Comparison of ENCODE assay signal across 12 cellular contexts in genomic region chr21:46431884-46432488, GRCh38. TPM values are rescaled to one million over a fixed set of nuclear protein-coding genes. Genes with fewer than 3 reads are reported as not detected.
DNase-seq lines count a peak whose midpoint lies in the region; ATAC-seq and TF ChIP-seq lines count a peak whose summit lies in the region.
"Had no signal": no experiment of that assay in that cellular context is flagged by ENCODE, and none has a peak within 500 bp of the region (broad histone marks: within the 10 kb centered on the region; RNA-seq: fewer than 3 reads in every experiment).

No MANE protein-coding gene starts in this region.

- intact Hi-C loops in PC-3 (cut with micrococcal nuclease) = no loop called here

- H3K4me2 ChIP-seq in PC-3 (ENCODE audit: low read length) (no peak overlapping the region), osteoblast (ENCODE audit: insufficient read depth, low read length) (no peak overlapping the region), MM.1S (ENCODE audit: low read depth, low read length) (no peak overlapping the region)

- DNase-seq in G401 (ENCODE audit: low spot score) (peak; percentile 9), PC-3 (no peak), osteoblast (ENCODE audit: insufficient read length, low spot score, missing footprints) (peak; percentile 70), T-helper 1 cell (no peak), NCI-H748 (lab: John Stamatoyannopoulos, UW; ENCODE audit: unreplicated experiment) (no peak), MM.1S (no peak)
- peak in 2 of 3 experiments; percentile 24 to 29 for DNase-seq in effector memory CD8-positive, alpha-beta T cell
- DNase-seq: activated CD4-positive, alpha-beta memory T cell treated with anti-CD3 and anti-CD28 coated beads, Interleukin-2, amount 10 ng/mL, durations not matched to agents 7 days and 5 days; activated gamma-delta T cell treated with Interleukin-2 at 50 U/mL for 16 hours; CD4-positive, alpha-beta memory T cell; NCI-H1092 treated with DMSO at 0.1 percent for 48 hours had no signal

- H3K9me3 ChIP-seq in PC-3 (ENCODE audit: low read length) (no peaks in the 10 kb centered on the region), osteoblast (ENCODE audit: low read depth, low read length) (no peaks in the 10 kb centered on the region), MM.1S (replicated peaks; ENCODE audit: insufficient read depth, low read length) (no peaks in the 10 kb centered on the region)

- no peaks in the 10 kb centered on the region for H3K27me3 ChIP-seq in PC-3 (ENCODE audit: low read length)
- H3K27me3 ChIP-seq in osteoblast (ENCODE audit: insufficient read depth, low read length) = no peaks in the 10 kb centered on the region
- H3K27me3 ChIP-seq in MM.1S (replicated peaks; ENCODE audit: insufficient read depth, low read length) = no peaks in the 10 kb centered on the region

- TF ChIP-seq CTCF in PC-3 (conservative IDR thresholded peaks at IDR 0.05; ENCODE audit: low read depth, low read length) (no peak), osteoblast (IDR thresholded peaks at IDR 0.05; ENCODE audit: extremely low read depth, low read depth, low read length) (no peak), MM.1S (IDR thresholded peaks at IDR 0.05; ENCODE audit: low read length) (no peak)

- peaks cover 0 to 13% of the 10 kb centered on the region in 2 donors for H3K4me1 Mint-ChIP-seq in effector memory CD8-positive, alpha-beta T cell (ENCODE audit: low read depth in 2 of 2)
- H3K4me1 Mint-ChIP-seq: activated CD4-positive, alpha-beta memory T cell treated with anti-CD3 and anti-CD28 coated beads, Interleukin-2, amount 10 ng/mL, durations not matched to agents 7 days and 5 days; CD4-positive, alpha-beta memory T cell had no signal

- H3F3A ChIP-seq in PC-3 (ENCODE audit: low read length, unreplicated experiment) (no peaks in the 10 kb centered on the region), MM.1S (ENCODE audit: insufficient read depth, low read length) (no peaks in the 10 kb centered on the region)

- H2AFZ ChIP-seq in PC-3 (ENCODE audit: low read length) (no peak overlapping the region), osteoblast (ENCODE audit: low read length) (no peak overlapping the region), MM.1S (ENCODE audit: low read length) (no peak overlapping the region)

- H3K4me3 ChIP-seq in PC-3 (ENCODE audit: low read length) (no peak overlapping the region), osteoblast (ENCODE audit: insufficient read depth, low read length) (no peak overlapping the region), MM.1S (ENCODE audit: low read length) (no peak overlapping the region)
- H3K4me3 ChIP-seq: coronary artery had no signal

- in situ Hi-C loops in G401 (cut with HindIII; ENCODE audit: low sequenced_read_pairs) = no loop called here

- peaks cover 39% of the 10 kb centered on the region for H3K36me3 Mint-ChIP-seq in effector memory CD8-positive, alpha-beta T cell (ENCODE audit: insufficient read depth)

- H4K20me1 ChIP-seq in PC-3 (ENCODE audit: low read length) (no peaks in the 10 kb centered on the region), osteoblast (ENCODE audit: insufficient read depth, low read length) (no peaks in the 10 kb centered on the region), MM.1S (ENCODE audit: insufficient read depth, low read length) (no peaks in the 10 kb centered on the region)

- H3K27ac Mint-ChIP-seq in effector memory CD8-positive, alpha-beta T cell = peak overlapping the region in 1 of 2 donors; percentile 57
- H3K27ac Mint-ChIP-seq: activated CD4-positive, alpha-beta memory T cell treated with anti-CD3 and anti-CD28 coated beads, Interleukin-2, amount 10 ng/mL, durations not matched to agents 7 days and 5 days had no signal

- H3K4me1 ChIP-seq in PC-3 (ENCODE audit: insufficient read depth, low read length) = no peaks in the 10 kb centered on the region
- no peaks in the 10 kb centered on the region for H3K4me1 ChIP-seq in osteoblast (ENCODE audit: insufficient read depth, low read length)
- no peaks in the 10 kb centered on the region for H3K4me1 ChIP-seq in MM.1S (ENCODE audit: low read length)

- H3K9me3 Mint-ChIP-seq in effector memory CD8-positive, alpha-beta T cell = no peaks in the 10 kb centered on the region
- H3K9me3 Mint-ChIP-seq: activated CD4-positive, alpha-beta memory T cell treated with anti-CD3 and anti-CD28 coated beads, Interleukin-2, amount 10 ng/mL, durations not matched to agents 7 days and 5 days; CD4-positive, alpha-beta memory T cell had no signal

- POLR2A ChIA-PET in PC-3 (lab: Charles Lee; ENCODE audit: unreplicated experiment) = no interaction called here

- H3K79me2 ChIP-seq in PC-3 (ENCODE audit: low read length) (no peaks in the 10 kb centered on the region), osteoblast (ENCODE audit: insufficient read depth, low read length) (no peaks in the 10 kb centered on the region), MM.1S (ENCODE audit: low read length) (no peaks in the 10 kb centered on the region)

- H3K4me3 Mint-ChIP-seq in effector memory CD8-positive, alpha-beta T cell = peak overlapping the region in 1 of 2 donors; percentile 23
- H3K4me3 Mint-ChIP-seq: activated CD4-positive, alpha-beta memory T cell treated with anti-CD3 and anti-CD28 coated beads, Interleukin-2, amount 10 ng/mL, durations not matched to agents 7 days and 5 days; CD4-positive, alpha-beta memory T cell had no signal

- peaks cover 29% of the 10 kb centered on the region for H3K36me3 ChIP-seq in PC-3 (ENCODE audit: low read depth, low read length)
- H3K36me3 ChIP-seq in osteoblast (ENCODE audit: insufficient read depth, low read length) = peaks cover 26% of the 10 kb centered on the region
- H3K36me3 ChIP-seq in MM.1S (replicated peaks; ENCODE audit: insufficient read depth, low read length) = peaks cover 22% of the 10 kb centered on the region

- H3K27ac ChIP-seq in PC-3 (ENCODE audit: low read length) = no peak overlapping the region
- no peak overlapping the region for H3K27ac ChIP-seq in osteoblast (ENCODE audit: low read depth, low read length)
- no peak overlapping the region for H3K27ac ChIP-seq in MM.1S (ENCODE audit: low read length)
- H3K27ac ChIP-seq: coronary artery had no signal

- ATAC-seq in PC-3 = no peak
- ATAC-seq in effector memory CD8-positive, alpha-beta T cell (replicated peaks) = peak; percentile 89

- TSS peak; percentile 41 for BruUV-seq in PC-3 (replicated peaks; lab: Mats Ljungman, UMichigan)

- CTCF ChIA-PET in PC-3 (lab: Charles Lee) = no interaction called here

- H3K9ac ChIP-seq in PC-3 (ENCODE audit: low read length) (no peak overlapping the region), MM.1S (ENCODE audit: low read length) (no peak overlapping the region)

- H3K9me2 ChIP-seq in PC-3 (replicated peaks; ENCODE audit: low read length) (no peaks in the 10 kb centered on the region), MM.1S (replicated peaks; ENCODE audit: insufficient read depth, low read length) (no peaks in the 10 kb centered on the region)

- no peaks in the 10 kb centered on the region for H3K27me3 Mint-ChIP-seq in effector memory CD8-positive, alpha-beta T cell
- H3K27me3 Mint-ChIP-seq: activated CD4-positive, alpha-beta memory T cell treated with anti-CD3 and anti-CD28 coated beads, Interleukin-2, amount 10 ng/mL, durations not matched to agents 7 days and 5 days; CD4-positive, alpha-beta memory T cell had no signal

RNA-seq across cellular contexts. Expression of gene DIP2A, which starts 26.7 kb away (rescaled TPM):
- 23.2 and 32.4 TPM in 2 replicates for total RNA-seq in G401 (2014; rRNA removed; shearing (Covaris generic))
- total RNA-seq in PC-3 (2014; rRNA removed) = 23.7 and 33.6 TPM in 2 replicates
- total RNA-seq in osteoblast = 22.8 and 27.4 TPM in 2 replicates

Comparison
In these comparisons a context has a peak if more than half of its experiments do, and no peak if none do; other contexts are left out.
1. DNase-seq: peak in G401 (single experiment), effector memory CD8-positive, alpha-beta T cell (2 of 3) and osteoblast (single experiment); none in PC-3 (single experiment), T-helper 1 cell (0 of 5), NCI-H748 (single experiment) and MM.1S (single experiment).